In genomic region chr2:159249955-159250723, GRCh38 we compare ENCODE assay signal across 8 cellular contexts. TPM values are rescaled to one million over a fixed set of nuclear protein-coding genes. Genes with fewer than 3 reads are reported as not detected.
DNase-seq lines count a peak whose midpoint lies in the region; ATAC-seq and TF ChIP-seq lines count a peak whose summit lies in the region.

No MANE protein-coding gene starts in this region.

- TF ChIP-seq POLR2A in adrenal gland (IDR thresholded peaks at IDR 0.05), result no peak

- H3K4me1 ChIP-seq in ACC112 (ENCODE audit: control insufficient read depth, insufficient read depth, low read length, unreplicated experiment) (peaks cover 12% of the 10 kb centered on the region), adrenal gland (replicated peaks in 1 of 2) (peaks cover 4 to 13% of the 10 kb centered on the region in 2 donors), thoracic aorta (ENCODE audit: control insufficient read depth in 1 of 2, low read depth in 2 of 2) (peaks cover 7 to 11% of the 10 kb centered on the region in 2 donors)

- H3K27me3 ChIP-seq in ACC112 (ENCODE audit: insufficient read depth, low read length) (no peaks in the 10 kb centered on the region), adrenal gland (no peaks in the 10 kb centered on the region), thoracic aorta (replicated peaks; ENCODE audit: insufficient read depth) (no peaks in the 10 kb centered on the region)

- H2AFZ ChIP-seq in ACC112 (ENCODE audit: low read length, unreplicated experiment), result peak overlapping the region; percentile 20

- no peak for TF ChIP-seq CTCF in adrenal gland (IDR thresholded peaks at IDR 0.05)
- TF ChIP-seq CTCF in thoracic aorta (IDR thresholded peaks at IDR 0.05), result no peak
- no peak for TF ChIP-seq CTCF in omental fat pad (IDR thresholded peaks at IDR 0.05)

- H3K36me3 ChIP-seq in ACC112 (ENCODE audit: insufficient read depth, low read length), result peaks cover 17% of the 10 kb centered on the region
- no peaks in the 10 kb centered on the region for H3K36me3 ChIP-seq in adrenal gland (replicated peaks in 1 of 2)
- H3K36me3 ChIP-seq in thoracic aorta, result no peaks in the 10 kb centered on the region

- H3K4me3 ChIP-seq in ACC112 (ENCODE audit: low read depth, low read length) (no peak overlapping the region), adrenal gland (peak overlapping the region in 1 of 4 donors; percentile 23), thoracic aorta (peak overlapping the region; percentile 51)

- peak; percentile 69 for ATAC-seq in GM18861 (IDR thresholded peaks at IDR 0.05; ENCODE audit: unreplicated experiment)
- ATAC-seq in thoracic aorta (ENCODE audit: insufficient number of reproducible peaks, low FRiP score, low read depth), result peak; percentile 58
- no peak for ATAC-seq in omental fat pad (ENCODE audit: low FRiP score)

- H3K9me3 ChIP-seq in adrenal gland (replicated peaks in 1 of 3) (peaks cover 0 to 7% (median 0%) of the 10 kb centered on the region in 3 donors), thoracic aorta (no peaks in the 10 kb centered on the region)

- 37 to 47% (median 46%) methylated on average over 7 to 8 of the region's 8 CpGs for WGBS in adrenal gland, 4 donors

- intact Hi-C loops in adrenal gland (cut with DNase I), result no loop called here

- H3K27ac ChIP-seq in ACC112 (ENCODE audit: low read depth, low read length), result peak overlapping the region; percentile 60
- H3K27ac ChIP-seq in adrenal gland, result peak overlapping the region in 4 of 5 donors; percentile 43 to 73 (median 62)
- H3K27ac ChIP-seq in thoracic aorta, result peak overlapping the region; percentile 78 to 84

- peak; percentile 94 for DNase-seq in LHCN-M2 (ENCODE audit: low read depth)
- DNase-seq in adrenal gland, result peak; percentile 51 to 87 (median 79)
- peak; percentile 41 for DNase-seq in iPS-NIHi11 (ENCODE audit: low spot score)
- DNase-seq in thoracic aorta (ENCODE audit: low spot score), result peak; percentile 43
- DNase-seq in omental fat pad (ENCODE audit: low spot score), result no peak
- DNase-seq in stimulated activated naive CD4-positive, alpha-beta T cell treated with Interleukin-2 at 50 U/mL for 16 hours (lab: John Stamatoyannopoulos, UW), result no peak

- no peaks in the 10 kb centered on the region for H3K79me2 ChIP-seq in ACC112 (ENCODE audit: control insufficient read depth, insufficient read depth, low read length, unreplicated experiment)

RNA-seq across cellular contexts. Expression of gene WDSUB1, which starts 36.4 kb away (rescaled TPM):
- total RNA-seq in LHCN-M2 (2014; rRNA removed) (3.4 and 6.4 TPM in 2 replicates), adrenal gland (10 to 100 TPM in 3 of 8 donors, 1 to 10 TPM in 5; 5.5 to 16.5 (median 9.3) TPM), thoracic aorta (10 to 100 TPM in 1 of 2 donors, 1 to 10 TPM in 1; 3.5 to 11.2 TPM), omental fat pad (1 to 10 TPM; 4.3 to 9.3 (median 5.3) TPM)
- 4.1 TPM for polyA plus RNA-seq in LHCN-M2 (2012)
- polyA plus RNA-seq in adrenal gland, result 10 to 100 TPM in 2 of 3 donors, 1 to 10 TPM in 1; 8.9 to 13.0 (median 12.0) TPM

Comparison
In these comparisons a context has a peak if more than half of its experiments do, and no peak if none do; other contexts are left out.
1. DNase-seq: peak in LHCN-M2 (single experiment), adrenal gland (7 of 7), iPS-NIHi11 (single experiment) and thoracic aorta (single experiment); none in omental fat pad (single experiment) and stimulated activated naive CD4-positive, alpha-beta T cell treated with Interleukin-2 at 50 U/mL for 16 hours (single experiment).
2. Peak in every context shown above with its lines, with median percentiles within 50 percentile points of each other: H3K27ac ChIP-seq.